ENCODE assay signal across 19 cellular contexts in genomic region chr2:217823626-217824025, GRCh38.
"Had no signal": no experiment of that assay in that cellular context is flagged by ENCODE, and none has a peak within 500 bp of the region (broad histone marks: within the 10 kb centered on the region; RNA-seq: fewer than 3 reads in every experiment).

No MANE protein-coding gene starts in this region.

- H3K9ac ChIP-seq: parathyroid adenoma had no signal

- H3K4me1 ChIP-seq: parathyroid adenoma had no signal

- FAIRE-seq: colon, frontal cortex had no signal

- H3K36me3 ChIP-seq: neutrophil, uterus had no signal

- ATAC-seq: activated naive CD4-positive, alpha-beta T cell treated with anti-CD3 and anti-CD28 coated beads, Interleukin-2, amount 50 U/mL, for 72 hours; left colon; right lobe of liver; stimulated activated memory B cell treated with anti-CD40 and anti-IgM and Interleukin-4, amounts not matched to agents 10 μg/mL and 1 μg/mL and 100 μg/mL, for 72 hours had no signal

- H3K27ac ChIP-seq: neutrophil, parathyroid adenoma, right lobe of liver, testis, uterus had no signal

- DNase-seq: activated T-cell treated with anti-CD3 and anti-CD28 coated beads, Interleukin-2, amount 50 U/mL, for 1 hour; central memory CD4-positive, alpha-beta T cell; effector memory CD4-positive, alpha-beta T cell; head of caudate nucleus; islet precursor cell; left colon; stimulated activated CD4-positive, alpha-beta T cell treated with anti-CD3 and anti-CD28 coated beads, Interleukin-15, amount 100 ng/mL, for 24 hours; stomach; T-helper 1 cell; testis; uterus had no signal

- H3K9me3 ChIP-seq: neutrophil, right lobe of liver, stomach, testis, uterus had no signal

- H3K27me3 ChIP-seq: neutrophil, right lobe of liver, stomach, testis, uterus had no signal

- H3K4me3 ChIP-seq: right lobe of liver, smooth muscle cell, stomach, testis, uterus had no signal
